ENCODE assay signal across 15 cellular contexts in genomic region chr1:194280463-194280862, GRCh38.
"Had no signal": no experiment of that assay in that cellular context is flagged by ENCODE, and none has a peak within 500 bp of the region (broad histone marks: within the 10 kb centered on the region; RNA-seq: fewer than 3 reads in every experiment).

No MANE protein-coding gene starts in this region.

- H3K4me1 ChIP-seq: adrenal gland, left ventricle myocardium inferior, upper lobe of right lung had no signal

- H3K27me3 Mint-ChIP-seq: activated CD4-positive, alpha-beta T cell treated with anti-CD3 and anti-CD28 coated beads, Interleukin-2, amount 10 ng/mL, durations not matched to agents 7 days and 5 days; dendritic cell treated with granulocyte-macrophage colony-stimulating factor and Interleukin-4, amounts not matched to agents 40 ng/mL and 50 ng/mL, for 4 days; effector memory CD8-positive, alpha-beta T cell had no signal

- H3K27ac ChIP-seq: adrenal gland, left ventricle myocardium inferior, upper lobe of right lung had no signal

- H3K9me3 ChIP-seq: adrenal gland, upper lobe of right lung had no signal

- H3K27me3 ChIP-seq: adrenal gland, upper lobe of right lung had no signal

- H3K9me3 Mint-ChIP-seq: dendritic cell treated with granulocyte-macrophage colony-stimulating factor and Interleukin-4, amounts not matched to agents 40 ng/mL and 50 ng/mL, for 4 days; T-helper 1 cell treated with Interleukin-12 subunit alpha and Interleukin-12 subunit beta and Interleukin-4 antibody, amounts not matched to agents 30 μg/mL and 1 μg/mL, for 36 hours had no signal

- H3K4me3 ChIP-seq: adrenal gland, left ventricle myocardium inferior, upper lobe of right lung had no signal

- H3K4me3 Mint-ChIP-seq: activated CD4-positive, alpha-beta T cell treated with anti-CD3 and anti-CD28 coated beads, Interleukin-2, amount 10 ng/mL, durations not matched to agents 7 days and 5 days; activated CD8-positive, alpha-beta T cell treated with anti-CD3 and anti-CD28 coated beads, Interleukin-2, amount 10 ng/mL, durations not matched to agents 7 days and 5 days; activated T-cell treated with anti-CD3 and anti-CD28 coated beads, Interleukin-2, amount 50 U/mL, for 4 hours; dendritic cell treated with granulocyte-macrophage colony-stimulating factor and Interleukin-4, amounts not matched to agents 40 ng/mL and 50 ng/mL, for 4 days; effector memory CD8-positive, alpha-beta T cell; neural crest cell; T-helper 1 cell treated with Interleukin-12 subunit alpha and Interleukin-12 subunit beta and Interleukin-4 antibody, amounts not matched to agents 30 μg/mL and 1 μg/mL, for 36 hours had no signal

- DNase-seq: activated CD4-positive, alpha-beta T cell treated with anti-CD3 and anti-CD28 coated beads, Interleukin-2, amount 10 ng/mL, durations not matched to agents 7 days and 5 days; activated CD8-positive, alpha-beta T cell treated with anti-CD3 and anti-CD28 coated beads, Interleukin-2, amount 10 ng/mL, durations not matched to agents 7 days and 5 days; activated effector memory CD4-positive, alpha-beta T cell treated with anti-CD3 and anti-CD28 coated beads, Interleukin-2, amount 50 U/mL, for 16 hours; activated T-cell treated with anti-CD3 and anti-CD28 coated beads, Interleukin-2, amount 50 U/mL, for 4 hours; adrenal gland; effector memory CD8-positive, alpha-beta T cell; foreskin fibroblast; left ventricle myocardium inferior; stimulated activated naive CD4-positive, alpha-beta T cell; upper lobe of right lung had no signal

- H3K27ac Mint-ChIP-seq: activated CD4-positive, alpha-beta T cell treated with anti-CD3 and anti-CD28 coated beads, Interleukin-2, amount 10 ng/mL, durations not matched to agents 7 days and 5 days; activated CD8-positive, alpha-beta T cell treated with anti-CD3 and anti-CD28 coated beads, Interleukin-2, amount 10 ng/mL, durations not matched to agents 7 days and 5 days; activated naive CD4-positive, alpha-beta T cell treated with anti-CD3 and anti-CD28 coated beads, Interleukin-2, amount 50 U/mL, for 72 hours; dendritic cell treated with granulocyte-macrophage colony-stimulating factor and Interleukin-4, amounts not matched to agents 40 ng/mL and 50 ng/mL, for 4 days; effector memory CD8-positive, alpha-beta T cell; T-helper 1 cell treated with Interleukin-12 subunit alpha and Interleukin-12 subunit beta and Interleukin-4 antibody, amounts not matched to agents 30 μg/mL and 1 μg/mL, for 36 hours had no signal

- ATAC-seq: activated CD4-positive, CD25-positive, alpha-beta regulatory T cell treated with anti-CD3 and anti-CD28 coated beads, Interleukin-2, amount 50 U/mL, for 24 hours; activated CD8-positive, alpha-beta T cell treated with anti-CD3 and anti-CD28 coated beads, Interleukin-2, amount 10 ng/mL, durations not matched to agents 7 days and 5 days; activated naive CD4-positive, alpha-beta T cell treated with anti-CD3 and anti-CD28 coated beads, Interleukin-2, amount 50 U/mL, for 72 hours; activated T-cell treated with anti-CD3 and anti-CD28 coated beads, Interleukin-2, amount 50 U/mL, for 4 hours; effector memory CD8-positive, alpha-beta T cell; upper lobe of right lung had no signal

- H3K36me3 ChIP-seq: adrenal gland, left ventricle myocardium inferior, upper lobe of right lung had no signal

- H3K4me1 Mint-ChIP-seq: activated CD4-positive, alpha-beta T cell treated with anti-CD3 and anti-CD28 coated beads, Interleukin-2, amount 10 ng/mL, durations not matched to agents 7 days and 5 days; neural crest cell had no signal
